In the genomic region with DNA sequence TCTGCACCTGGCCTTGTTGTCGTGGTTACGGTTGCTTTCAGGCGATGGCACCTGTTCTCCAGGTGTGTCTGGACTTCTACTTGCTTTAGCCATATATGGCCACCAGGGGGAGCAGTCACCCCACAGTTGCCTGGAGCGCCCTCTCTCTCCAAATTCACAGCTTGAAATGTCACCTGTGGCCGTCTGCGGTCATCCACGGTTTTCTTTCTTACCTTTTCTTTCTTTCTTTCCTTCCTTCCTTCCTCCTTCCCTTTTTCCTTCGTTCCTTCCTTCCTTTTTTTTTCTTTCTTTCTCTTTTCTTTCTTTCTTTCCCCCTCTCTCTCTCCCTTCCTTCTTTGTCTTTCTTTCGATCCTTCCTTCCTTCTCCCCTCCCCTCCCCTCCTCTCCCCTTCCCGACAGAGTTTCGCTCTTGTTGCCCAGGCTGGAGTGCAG, we compare ENCODE assay signal across 8 cellular contexts.
DNase-seq lines count a peak whose midpoint lies in the region; ATAC-seq, FAIRE-seq and TF ChIP-seq lines count a peak whose summit lies in the region.

No MANE protein-coding gene starts in this region.

- no peak overlapping the region for H2BK120ac ChIP-seq in H1 (replicated peaks; ENCODE audit: low read depth, low read length)

- H2AK5ac ChIP-seq in H1 (ENCODE audit: low read depth, low read length), result no peak overlapping the region

- no peak overlapping the region for H3K56ac ChIP-seq in H1 (replicated peaks; ENCODE audit: insufficient read length, low read depth, low read length)

- DNase-seq in GM12865 (ENCODE audit: low read depth), result peak; percentile 65
- DNase-seq in NCI-H2227 treated with DMSO at 0.1 percent for 48 hours (lab: John Stamatoyannopoulos, UW), result peak; percentile 17
- peak; percentile 79 for DNase-seq in activated CD8-positive, alpha-beta T cell treated with anti-CD3 and anti-CD28 coated beads for 36 hours
- DNase-seq in H1 (ENCODE audit: low read depth in 1 of 2, low spot score in 2 of 2), result peak in 1 of 2 experiments; percentile 81
- DNase-seq in stromal cell of bone marrow (ENCODE audit: low read depth), result peak; percentile 2
- DNase-seq in NOMO-1 treated with dmso at 0.1 percent for 144 hours (lab: John Stamatoyannopoulos, UW; ENCODE audit: unreplicated experiment), result no peak

- no peak overlapping the region for H3K27ac ChIP-seq in H1 (ENCODE audit: low read depth, low read length)

- H3K4me2 ChIP-seq in H1 (ENCODE audit: insufficient read depth in 1 of 2, low read depth in 2 of 2, low read length in 2 of 2), result no peak overlapping the region; a peak in 1 of 4 replicates

- TF ChIP-seq CTCF in GM12865 (IDR thresholded peaks at IDR 0.05; ENCODE audit: insufficient read depth, low read depth, low read length, missing control alignments), result peak; percentile 73
- peak; percentile 81 for TF ChIP-seq CTCF in activated CD8-positive, alpha-beta T cell treated with anti-CD3 and anti-CD28 coated beads for 36 hours (IDR thresholded peaks at IDR 0.05)
- peak; percentile 61 to 80 (median 73) for TF ChIP-seq CTCF in H1 (IDR thresholded peaks at IDR 0.05; ENCODE audit: control extremely low read depth in 1 of 3, insufficient read depth in 1 of 3, low read depth in 1 of 3, low read length in 3 of 3)
- TF ChIP-seq CTCF in nephron (IDR thresholded peaks at IDR 0.05; ENCODE audit: unreplicated experiment in 3 of 3), result peak; percentile 77 to 78 (median 78)

- H4K5ac ChIP-seq in H1 (ENCODE audit: insufficient read length, low read depth, low read length), result no peak overlapping the region

- no peak overlapping the region for H2BK5ac ChIP-seq in H1 (ENCODE audit: low read depth, low read length)

- H3K27me3 ChIP-seq in H1 (replicated peaks in 1 of 4; ENCODE audit: control insufficient read depth in 3 of 4, extremely low read depth in 1 of 4, insufficient read depth in 3 of 4, low read length in 3 of 4), result no peaks in the 10 kb centered on the region

- H4K8ac ChIP-seq in H1 (ENCODE audit: extremely low read depth, insufficient read depth, low read length), result no peak overlapping the region

- no peaks in the 10 kb centered on the region for H3K27me3 Mint-ChIP-seq in activated CD8-positive, alpha-beta T cell treated with anti-CD3 and anti-CD28 coated beads for 36 hours
- H3K27me3 Mint-ChIP-seq in nephron (ENCODE audit: low read depth), result no peaks in the 10 kb centered on the region

- TF ChIP-seq EP300 in H1 (IDR thresholded peaks at IDR 0.05; ENCODE audit: borderline replicate concordance in 1 of 2, low read depth in 2 of 2, low read length in 2 of 2), result no peak

- no peak for TF ChIP-seq POLR2A in H1 (IDR thresholded peaks at IDR 0.05; ENCODE audit: control extremely low read depth in 1 of 2, low read depth in 2 of 2, low read length in 2 of 2)

- no peaks in the 10 kb centered on the region for H3K4me1 ChIP-seq in H1 (replicated peaks in 1 of 4; ENCODE audit: control insufficient read depth in 3 of 4, insufficient read depth in 4 of 4, low read length in 3 of 4)

- H3K4me1 Mint-ChIP-seq in activated CD8-positive, alpha-beta T cell treated with anti-CD3 and anti-CD28 coated beads for 36 hours (ENCODE audit: low read depth), result peaks cover 2% of the 10 kb centered on the region
- H3K4me1 Mint-ChIP-seq in nephron, result no peaks in the 10 kb centered on the region

- H3K36me3 ChIP-seq in H1 (ENCODE audit: control insufficient read depth in 2 of 4, insufficient read depth in 4 of 4, low read length in 3 of 4), result no peaks in the 10 kb centered on the region

- no peaks in the 10 kb centered on the region for H3K79me2 ChIP-seq in H1 (ENCODE audit: control insufficient read depth in 1 of 2, insufficient read depth in 2 of 2, low read length in 2 of 2)

- no peaks in the 10 kb centered on the region for H3K23me2 ChIP-seq in H1 (ENCODE audit: low read depth, low read length)

- no peak overlapping the region for H3K23ac ChIP-seq in H1 (ENCODE audit: insufficient read length)

- peak; percentile 85 for ATAC-seq in HG02884 (IDR thresholded peaks at IDR 0.05; ENCODE audit: unreplicated experiment)
- ATAC-seq in activated CD8-positive, alpha-beta T cell treated with anti-CD3 and anti-CD28 coated beads for 36 hours, result peak; percentile 77

- H3K9ac ChIP-seq in H1 (replicated peaks in 1 of 4; ENCODE audit: extremely low read depth in 1 of 4, low read depth in 3 of 4, low read length in 3 of 4), result no peak overlapping the region

- CTCF ChIA-PET in activated CD8-positive, alpha-beta T cell treated with anti-CD3 and anti-CD28 coated beads for 36 hours (lab: Charles Lee), result interaction anchor here (0.9 to 1.0 kb wide), 3 partner anchors 77 to 118 kb away, joined by 4 to 8 read pairs (median 4); no protein-coding TSS in a partner anchor
- CTCF ChIA-PET in H1 (lab: Charles Lee; ENCODE audit: partially characterized antibody), result interaction anchor here (0.7 to 0.9 kb wide), 2 partner anchors 17 to 264 kb away, joined by 3 to 4 read pairs; no protein-coding TSS in a partner anchor

- no peak for FAIRE-seq in H1 (lab: Jason Lieb, UNC)

- no peaks in the 10 kb centered on the region for H3K9me3 ChIP-seq in H1 (ENCODE audit: insufficient read depth in 2 of 2, low read depth in 1 of 2, low read length in 1 of 2)

- POLR2A ChIA-PET in activated CD8-positive, alpha-beta T cell treated with anti-CD3 and anti-CD28 coated beads for 36 hours (lab: Charles Lee), result no interaction called here
- POLR2A ChIA-PET in H1 (lab: Charles Lee; ENCODE audit: partially characterized antibody), result interaction anchor here (0.8 kb wide), 1 partner anchor 349 kb away, joined by 4 read pairs; no protein-coding TSS in a partner anchor

- H3K4me3 ChIP-seq in GM12865 (ENCODE audit: low read depth, low read length) (no peak overlapping the region), H1 (ENCODE audit: extremely low read depth in 1 of 4, insufficient read depth in 2 of 4, low read depth in 3 of 4, low read length in 4 of 4) (no peak overlapping the region)

- no peaks in the 10 kb centered on the region for H3K9me3 Mint-ChIP-seq in activated CD8-positive, alpha-beta T cell treated with anti-CD3 and anti-CD28 coated beads for 36 hours
- H3K9me3 Mint-ChIP-seq in nephron, result peaks cover 5% of the 10 kb centered on the region

- peaks cover 5% of the 10 kb centered on the region for H3K36me3 Mint-ChIP-seq in activated CD8-positive, alpha-beta T cell treated with anti-CD3 and anti-CD28 coated beads for 36 hours (ENCODE audit: low read depth)
- H3K36me3 Mint-ChIP-seq in nephron (ENCODE audit: low read depth), result peaks cover 32% of the 10 kb centered on the region

- no peak overlapping the region for H3K18ac ChIP-seq in H1 (ENCODE audit: extremely low read depth, low read length)

- no peaks in the 10 kb centered on the region for H3K79me1 ChIP-seq in H1 (ENCODE audit: low read depth, low read length)

- H2BK12ac ChIP-seq in H1 (ENCODE audit: low read depth, low read length), result no peak overlapping the region

- no peak overlapping the region for H3K14ac ChIP-seq in H1 (ENCODE audit: insufficient read length)

- H4K91ac ChIP-seq in H1 (replicated peaks; ENCODE audit: insufficient read length, low read length), result no peak overlapping the region

- no peak overlapping the region for H3K27ac Mint-ChIP-seq in activated CD8-positive, alpha-beta T cell treated with anti-CD3 and anti-CD28 coated beads for 36 hours
- no peak overlapping the region for H3K27ac Mint-ChIP-seq in nephron

- H2BK20ac ChIP-seq in H1 (ENCODE audit: low read length), result no peak overlapping the region

- no peak overlapping the region for H3K4me3 Mint-ChIP-seq in activated CD8-positive, alpha-beta T cell treated with anti-CD3 and anti-CD28 coated beads for 36 hours
- H3K4me3 Mint-ChIP-seq in nephron, result no peak overlapping the region

- 35% methylated on average over 10 of the region's 11 CpGs; no CpG with 5 or more reads in 1 of the 2 experiments for WGBS in H1 (ENCODE audit: extremely low coverage in 1 of 2, insufficient coverage in 1 of 2, insufficient read length in 1 of 2, insufficient replicate concordance in 2 of 2, low coverage in 1 of 2, low lambda C conversion rate in 2 of 2, missing lambda C conversion rate in 1 of 2), 2 experiments

- TF ChIP-seq RAD21 in H1 (IDR thresholded peaks at IDR 0.05 in 1 of 2, conservative IDR thresholded peaks at IDR 0.05 in 1 of 2; ENCODE audit: low read depth in 2 of 2, low read length in 2 of 2), result peak; percentile 81 to 88

- intact Hi-C loops in activated CD8-positive, alpha-beta T cell treated with anti-CD3 and anti-CD28 coated beads for 36 hours (cut with micrococcal nuclease), result no loop called here

- H4K20me1 ChIP-seq in H1 (replicated peaks in 1 of 2; ENCODE audit: control insufficient read depth in 1 of 2, insufficient read depth in 2 of 2, low read length in 2 of 2), result no peaks in the 10 kb centered on the region

- no peak overlapping the region for H3K4ac ChIP-seq in H1 (replicated peaks; ENCODE audit: insufficient read length, low read depth, low read length)

- H2AFZ ChIP-seq in H1 (ENCODE audit: low read length), result no peak overlapping the region

- H2BK15ac ChIP-seq in H1 (ENCODE audit: low read length), result no peak overlapping the region

TF ChIP-seq in H1, 55 proteins besides CTCF, POLR2A, EP300 and RAD21 (continues in another document):
- TF ChIP-seq HDAC2 (IDR thresholded peaks at IDR 0.05; ENCODE audit: borderline replicate concordance in 1 of 2, low read depth in 2 of 2, low read length in 2 of 2), result no peak
- TF ChIP-seq SAP30 (IDR thresholded peaks at IDR 0.05; ENCODE audit: insufficient read depth, insufficient replicate concordance, low read length), result no peak
- TF ChIP-seq POLR2AphosphoS5 (IDR thresholded peaks at IDR 0.05; ENCODE audit: low read depth, low read length), result no peak
- no peak for TF ChIP-seq CHD2 (IDR thresholded peaks at IDR 0.05; ENCODE audit: low read length)
- TF ChIP-seq SUZ12 (IDR thresholded peaks at IDR 0.05; ENCODE audit: low read length), result no peak
- TF ChIP-seq KDM1A (IDR thresholded peaks at IDR 0.05; ENCODE audit: borderline replicate concordance, low read length), result no peak
- no peak for TF ChIP-seq ZNF274 (IDR thresholded peaks at IDR 0.05; ENCODE audit: borderline replicate concordance, extremely low read depth, low read length)
- TF ChIP-seq TCF12 (IDR thresholded peaks at IDR 0.05; ENCODE audit: low read depth, low read length), result peak; percentile 95
- TF ChIP-seq CEBPB (IDR thresholded peaks at IDR 0.05; ENCODE audit: low read depth, low read length), result no peak
- TF ChIP-seq CTBP2 (IDR thresholded peaks at IDR 0.05; ENCODE audit: borderline replicate concordance, insufficient read depth, insufficient read length, low read length), result no peak
- no peak for TF ChIP-seq ASH2L (IDR thresholded peaks at IDR 0.05; ENCODE audit: low read length)
- TF ChIP-seq SIRT6 (IDR thresholded peaks at IDR 0.05; ENCODE audit: low read length), result no peak
- TF ChIP-seq POU5F1 (IDR thresholded peaks at IDR 0.05; ENCODE audit: low read depth, low read length), result no peak
- no peak for TF ChIP-seq TAF7 (optimal IDR thresholded peaks at IDR 0.05; ENCODE audit: borderline replicate concordance, low read depth, low read length)
- TF ChIP-seq RFX5 (IDR thresholded peaks at IDR 0.05; ENCODE audit: borderline replicate concordance, low read depth, low read length), result no peak
- no peak for TF ChIP-seq MAFK (IDR thresholded peaks at IDR 0.05; ENCODE audit: low read depth, low read length)
- TF ChIP-seq SIN3A (conservative IDR thresholded peaks at IDR 0.05 in 1 of 2, IDR thresholded peaks at IDR 0.05 in 1 of 2; ENCODE audit: low read depth in 1 of 2, low read length in 2 of 2), result no peak
